ENCODE assay signal across 1 cellular context in the genomic region with DNA sequence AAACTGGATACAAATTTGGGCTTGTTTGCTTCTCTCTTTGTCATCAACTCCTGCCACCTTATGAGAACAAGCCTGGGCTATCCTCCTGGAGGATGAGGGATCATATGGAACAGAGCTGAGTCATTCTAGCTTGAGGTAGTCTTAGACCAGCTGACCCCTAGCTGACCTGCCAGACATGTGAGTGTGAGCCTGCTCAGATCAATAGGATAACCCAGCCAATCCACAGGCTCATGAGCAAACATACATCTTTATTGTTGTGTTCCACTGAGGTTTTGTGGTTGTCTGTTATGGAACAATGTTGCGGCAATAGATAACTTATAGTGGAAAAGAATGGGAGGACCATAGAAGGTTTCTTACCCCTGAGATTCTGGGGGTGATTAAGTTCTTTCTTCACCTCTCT.
TF ChIP-seq lines count a peak whose summit lies in the region.

No MANE protein-coding gene starts in this region.

TF ChIP-seq in HCT116, 20 proteins besides CTCF, POLR2A, EP300 and RAD21 (continued from another document):
- TF ChIP-seq EGR1 (IDR thresholded peaks at IDR 0.05; ENCODE audit: low read depth) (no peak), SIN3A (IDR thresholded peaks at IDR 0.05; ENCODE audit: low read depth) (no peak), YY1 (IDR thresholded peaks at IDR 0.05; ENCODE audit: extremely low read depth, insufficient replicate concordance, low read depth, low read length) (no peak), POLR2AphosphoS5 (IDR thresholded peaks at IDR 0.05; ENCODE audit: low read depth, low read length) (no peak), ELF1 (IDR thresholded peaks at IDR 0.05; ENCODE audit: borderline replicate concordance, low read depth) (no peak), JUND (IDR thresholded peaks at IDR 0.05) (no peak), ZFX (IDR thresholded peaks at IDR 0.05) (no peak), EZH2 (IDR thresholded peaks at IDR 0.05) (no peak), ZNF274 (IDR thresholded peaks at IDR 0.05; ENCODE audit: low read depth, low read length) (no peak), EZH2phosphoT487 (IDR thresholded peaks at IDR 0.05; ENCODE audit: borderline replicate concordance) (no peak), TCF7L2 (IDR thresholded peaks at IDR 0.05; ENCODE audit: borderline replicate concordance, extremely low read depth, insufficient read depth, insufficient read length) (no peak)
TF ChIP-seq in HCT116: peak in this region for 0.
